ENCODE assay signal across 8 cellular contexts in genomic region chrX:3815896-3816664, GRCh38.
DNase-seq lines count a peak whose midpoint lies in the region; ATAC-seq and TF ChIP-seq lines count a peak whose summit lies in the region.

No MANE protein-coding gene starts in this region.

- DNase-seq in GF-D8 (lab: John Stamatoyannopoulos, UW), result peak; percentile 1
- DNase-seq in NOMO-1 treated with dmso at 0.1 percent for 144 hours (lab: John Stamatoyannopoulos, UW; ENCODE audit: unreplicated experiment), result peak; percentile 23
- peak; percentile 23 for DNase-seq in activated T-helper 9 cell treated with anti-CD3 and anti-CD28 coated beads, Interleukin-2, amount 50 U/mL, for 16 hours (ENCODE audit: low read depth)
- peak in 1 of 2 donors; percentile 13 for DNase-seq in foreskin keratinocyte
- peak; percentile 27 for DNase-seq in omental fat pad (ENCODE audit: low spot score)
- DNase-seq in NK-92 treated with Interleukin-12 subunit alpha and Interleukin-12 subunit beta, amount 100 ng/mL, for 24 hours (lab: John Stamatoyannopoulos, UW), result no peak
- no peak for DNase-seq in OCI-M2 (lab: John Stamatoyannopoulos, UW; ENCODE audit: unreplicated experiment)

- H3K27ac ChIP-seq in foreskin keratinocyte, result peak overlapping the region; percentile 71

- H3K4me1 ChIP-seq in foreskin keratinocyte, result peaks cover 9% of the 10 kb centered on the region

- no peaks in the 10 kb centered on the region for H3K27me3 ChIP-seq in foreskin keratinocyte

- peak; percentile 9 for ATAC-seq in HG02642 (IDR thresholded peaks at IDR 0.05; ENCODE audit: poor library complexity, unreplicated experiment)
- no peak for ATAC-seq in foreskin keratinocyte
- peak; percentile 28 for ATAC-seq in omental fat pad (ENCODE audit: low FRiP score)

- TF ChIP-seq CTCF in foreskin keratinocyte (conservative IDR thresholded peaks at IDR 0.05) (no peak), omental fat pad (IDR thresholded peaks at IDR 0.05) (no peak)

Comparison
In these comparisons a context has a peak if more than half of its experiments do, and no peak if none do; other contexts are left out.
1. DNase-seq: peak in GF-D8 (single experiment), NOMO-1 treated with dmso at 0.1 percent for 144 hours (single experiment), activated T-helper 9 cell treated with anti-CD3 and anti-CD28 coated beads, Interleukin-2, amount 50 U/mL, for 16 hours (single experiment) and omental fat pad (single experiment); none in NK-92 treated with Interleukin-12 subunit alpha and Interleukin-12 subunit beta, amount 100 ng/mL, for 24 hours (single experiment) and OCI-M2 (single experiment).